In genomic region chr12:47789712-47790489, GRCh38 we compare ENCODE assay signal across 23 cellular contexts.
"Had no signal": no experiment of that assay in that cellular context is flagged by ENCODE, and none has a peak within 500 bp of the region (broad histone marks: within the 10 kb centered on the region; RNA-seq: fewer than 3 reads in every experiment).

No MANE protein-coding gene starts in this region.

- H3K4me1 ChIP-seq: breast epithelium, left lung, SJSA1, uterus had no signal

- H3K27ac Mint-ChIP-seq: activated naive CD8-positive, alpha-beta T cell; progenitor cell of endocrine pancreas had no signal

- H3K9me3 ChIP-seq: breast epithelium, left lung, SJSA1, uterus had no signal

- H3K4me1 Mint-ChIP-seq: natural killer cell had no signal

- H3K27me3 ChIP-seq: breast epithelium, hepatocyte, left lung, SJSA1, uterus had no signal

- H3K4me3 Mint-ChIP-seq: activated naive CD8-positive, alpha-beta T cell; activated T-cell treated with anti-CD3 and anti-CD28 coated beads, Interleukin-2, amount 50 U/mL, for 4 hours; immature natural killer cell; natural killer cell had no signal

- DNase-seq: activated CD4-positive, alpha-beta T cell treated with anti-CD3 and anti-CD28 coated beads for 4 hours; activated CD4-positive, CD25-positive, alpha-beta regulatory T cell; activated effector memory CD4-positive, alpha-beta T cell treated with anti-CD3 and anti-CD28 coated beads, Interleukin-2, amount 50 U/mL, for 16 hours; activated T-cell treated with anti-CD3 and anti-CD28 coated beads, Interleukin-2, amount 50 U/mL, for 4 hours; amniotic stem cell; effector CD8-positive, alpha-beta T cell; foreskin melanocyte; immature natural killer cell; mammary epithelial cell; midbrain; natural killer cell; retina; stimulated activated CD4-positive, alpha-beta T cell treated with anti-CD3 and anti-CD28 coated beads, Interleukin-4, amount 100 ng/mL, for 24 hours; T-helper 1 cell; trophoblast cell; uterus had no signal

- H3K4me3 ChIP-seq: breast epithelium, hepatocyte, left lung, SJSA1, uterus had no signal

- H3K27me3 Mint-ChIP-seq: activated naive CD8-positive, alpha-beta T cell; progenitor cell of endocrine pancreas had no signal

- H3K27ac ChIP-seq: hepatocyte, SJSA1, uterus had no signal

- ATAC-seq: activated T-cell treated with anti-CD3 and anti-CD28 coated beads, Interleukin-2, amount 50 U/mL, for 4 hours; esophagus mucosa; left lung; natural killer cell had no signal

- H3K9me3 Mint-ChIP-seq: activated T-cell treated with anti-CD3 and anti-CD28 coated beads, Interleukin-2, amount 50 U/mL, for 4 hours; immature natural killer cell; natural killer cell had no signal
